ENCODE assay signal across 1 cellular context in the genomic region with DNA sequence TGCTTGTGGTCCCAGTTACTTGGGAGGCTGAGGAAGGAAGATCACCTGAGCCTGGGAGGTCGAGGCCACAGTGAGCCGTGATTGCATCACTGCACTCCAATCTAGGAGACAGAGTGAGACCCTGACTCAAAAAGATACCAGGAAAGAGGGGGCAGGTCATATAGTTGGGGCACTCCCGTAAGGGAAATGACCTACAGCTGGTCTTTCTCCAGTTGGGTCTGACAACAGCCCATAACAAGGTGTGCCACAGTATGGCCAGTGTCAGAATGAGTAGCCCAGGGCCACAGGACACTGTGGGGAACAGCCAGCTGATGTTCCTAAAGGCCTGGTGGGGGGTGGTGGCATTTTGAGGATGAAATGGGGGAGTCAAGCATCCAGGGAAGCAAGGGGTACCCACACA.
TF ChIP-seq lines count a peak whose summit lies in the region.

No MANE protein-coding gene starts in this region.

TF ChIP-seq in H1, 55 proteins besides CTCF, POLR2A, EP300 and RAD21:
- 0 out of 2 replicates have a peak, but pooled peaks have one; percentile 16 for TF ChIP-seq POLR2AphosphoS5 (IDR thresholded peaks at IDR 0.05; ENCODE audit: low read depth, low read length)
- TF ChIP-seq, protein P1, sequence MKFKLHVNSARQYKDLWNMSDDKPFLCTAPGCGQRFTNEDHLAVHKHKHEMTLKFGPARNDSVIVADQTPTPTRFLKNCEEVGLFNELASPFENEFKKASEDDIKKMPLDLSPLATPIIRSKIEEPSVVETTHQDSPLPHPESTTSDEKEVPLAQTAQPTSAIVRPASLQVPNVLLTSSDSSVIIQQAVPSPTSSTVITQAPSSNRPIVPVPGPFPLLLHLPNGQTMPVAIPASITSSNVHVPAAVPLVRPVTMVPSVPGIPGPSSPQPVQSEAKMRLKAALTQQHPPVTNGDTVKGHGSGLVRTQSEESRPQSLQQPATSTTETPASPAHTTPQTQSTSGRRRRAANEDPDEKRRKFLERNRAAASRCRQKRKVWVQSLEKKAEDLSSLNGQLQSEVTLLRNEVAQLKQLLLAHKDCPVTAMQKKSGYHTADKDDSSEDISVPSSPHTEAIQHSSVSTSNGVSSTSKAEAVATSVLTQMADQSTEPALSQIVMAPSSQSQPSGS (IDR thresholded peaks at IDR 0.05; ENCODE audit: low read length), result no peak
